Comparison of ENCODE assay signal across 18 cellular contexts in genomic region chr16:72940886-72941285, GRCh38.
DNase-seq lines count a peak whose midpoint lies in the region; ATAC-seq, FAIRE-seq and TF ChIP-seq lines count a peak whose summit lies in the region.
"Had no signal": no experiment of that assay in that cellular context is flagged by ENCODE, and none has a peak within 500 bp of the region (broad histone marks: within the 10 kb centered on the region; RNA-seq: fewer than 3 reads in every experiment).

No MANE protein-coding gene starts in this region.

- peak overlapping the region; percentile 32 for H3K27ac Mint-ChIP-seq in nephron progenitor cell
- H3K27ac Mint-ChIP-seq: B cell; CD4-positive, alpha-beta T cell had no signal

- H3K27me3 Mint-ChIP-seq in nephron progenitor cell (ENCODE audit: low read depth, poor library complexity): no peaks in the 10 kb centered on the region
- H3K27me3 Mint-ChIP-seq: B cell; CD4-positive, alpha-beta T cell had no signal

- H3K36me3 ChIP-seq in ACC112 (ENCODE audit: insufficient read depth, low read length) (peaks cover 5% of the 10 kb centered on the region; the same call in 1 of the 2 replicates), sigmoid colon (no peaks in the 10 kb centered on the region), aorta (ENCODE audit: control insufficient read depth in 1 of 2, insufficient read depth in 2 of 2, low read length in 1 of 2) (no peaks in the 10 kb centered on the region)

- no peak for FAIRE-seq in D721Med (lab: Jason Lieb, UNC)
- FAIRE-seq: GM12878, GM18507 had no signal

- no peaks in the 10 kb centered on the region for H3K9me3 Mint-ChIP-seq in nephron progenitor cell
- H3K9me3 Mint-ChIP-seq: CD4-positive, alpha-beta T cell had no signal

- H3K36me3 Mint-ChIP-seq in nephron progenitor cell (ENCODE audit: low read depth): peaks cover 30% of the 10 kb centered on the region

- peaks cover 58% of the 10 kb centered on the region for H3K4me1 Mint-ChIP-seq in nephron progenitor cell
- H3K4me1 Mint-ChIP-seq: B cell had no signal

- TF ChIP-seq POLR2A in sigmoid colon (IDR thresholded peaks at IDR 0.05): no peak

- TF ChIP-seq CTCF in coronary artery (IDR thresholded peaks at IDR 0.05): no peak
- TF ChIP-seq CTCF in nephron progenitor cell (IDR thresholded peaks at IDR 0.05): no peak
- no peak for TF ChIP-seq CTCF in sigmoid colon (IDR thresholded peaks at IDR 0.05)
- TF ChIP-seq CTCF in D721Med (IDR thresholded peaks at IDR 0.05; ENCODE audit: insufficient read depth, missing control alignments): no peak

- H3K27me3 ChIP-seq in ACC112 (ENCODE audit: insufficient read depth, low read length): no peaks in the 10 kb centered on the region
- no peaks in the 10 kb centered on the region for H3K27me3 ChIP-seq in sigmoid colon
- no peaks in the 10 kb centered on the region for H3K27me3 ChIP-seq in aorta (ENCODE audit: control insufficient read depth in 1 of 2, insufficient read depth in 2 of 2, low read length in 1 of 2)

- H3K4me3 ChIP-seq in ACC112 (ENCODE audit: low read depth, low read length) (no peak overlapping the region), coronary artery (no peak overlapping the region), sigmoid colon (no peak overlapping the region), aorta (ENCODE audit: low read length in 2 of 2) (no peak overlapping the region)
- H3K4me3 ChIP-seq: GM12878, GM23248 had no signal

- H3K9me3 ChIP-seq in sigmoid colon: no peaks in the 10 kb centered on the region
- no peaks in the 10 kb centered on the region for H3K9me3 ChIP-seq in aorta (ENCODE audit: control insufficient read depth, low read length)

- intact Hi-C loops in sigmoid colon (cut with DNase I) (loop anchor here (5.0 kb wide), 1 partner anchor 46 kb away; no protein-coding TSS in a partner anchor), aorta (cut with DNase I) (no loop called here)

- no peak overlapping the region for H3K4me3 Mint-ChIP-seq in nephron progenitor cell
- H3K4me3 Mint-ChIP-seq: B cell; CD4-positive, alpha-beta T cell had no signal

- no peak for TF ChIP-seq EP300 in sigmoid colon (IDR thresholded peaks at IDR 0.05)

- no peak overlapping the region for H2AFZ ChIP-seq in ACC112 (ENCODE audit: low read length, unreplicated experiment)
- H2AFZ ChIP-seq: GM23248 had no signal

- WGBS in sigmoid colon, 2 donors: 90 to 97% methylated on average over 5 of the region's 5 CpGs
- WGBS in aorta, 2 donors: 86 to 88% methylated on average over 5 of the region's 5 CpGs

- peaks cover 30% of the 10 kb centered on the region for H3K4me1 ChIP-seq in ACC112 (ENCODE audit: control insufficient read depth, insufficient read depth, low read length, unreplicated experiment)
- H3K4me1 ChIP-seq in sigmoid colon: peaks cover 0 to 42% (median 38%) of the 10 kb centered on the region in 4 donors
- H3K4me1 ChIP-seq in aorta (ENCODE audit: control insufficient read depth in 1 of 2, insufficient read depth in 2 of 2, low read length in 2 of 2): peaks cover 5 to 10% of the 10 kb centered on the region in 2 donors

- no peak for ATAC-seq in aorta (ENCODE audit: low FRiP score)
- ATAC-seq: GM12878 had no signal

- H3K27ac ChIP-seq in ACC112 (ENCODE audit: low read depth, low read length): peak overlapping the region; percentile 93; the same call in 1 of the 2 replicates
- H3K27ac ChIP-seq in coronary artery: peak overlapping the region; percentile 84 to 89
- H3K27ac ChIP-seq in sigmoid colon: peak overlapping the region in 1 of 4 donors; percentile 80
- H3K27ac ChIP-seq in aorta (ENCODE audit: low read depth in 1 of 2, low read length in 2 of 2): no peak overlapping the region
- H3K27ac ChIP-seq: GM23248, HL-60 had no signal

- H3K79me2 ChIP-seq in ACC112 (ENCODE audit: control insufficient read depth, insufficient read depth, low read length, unreplicated experiment): peaks cover 65% of the 10 kb centered on the region

- DNase-seq in coronary artery (ENCODE audit: low spot score): no peak
- no peak for DNase-seq in nephron progenitor cell
- DNase-seq in sigmoid colon: peak; percentile 53
- DNase-seq in activated T-cell treated with anti-CD3 and anti-CD28 coated beads for 4 hours: no peak
- DNase-seq in NCI-H82 (lab: John Stamatoyannopoulos, UW): no peak
- no peak for DNase-seq in aorta
- no peak for DNase-seq in D721Med (ENCODE audit: insufficient read length, low spot score)
- DNase-seq: C1 segment of cervical spinal cord; Calu3; CD4-positive, alpha-beta T cell; DMS79; GM23248; H7 had no signal

Comparison
In these comparisons a context has a peak if more than half of its experiments do, and no peak if none do; other contexts are left out.
1. H3K27ac ChIP-seq: peak in ACC112 (single experiment) and coronary artery (2 of 2); none in aorta (0 of 2).